In the genomic region with DNA sequence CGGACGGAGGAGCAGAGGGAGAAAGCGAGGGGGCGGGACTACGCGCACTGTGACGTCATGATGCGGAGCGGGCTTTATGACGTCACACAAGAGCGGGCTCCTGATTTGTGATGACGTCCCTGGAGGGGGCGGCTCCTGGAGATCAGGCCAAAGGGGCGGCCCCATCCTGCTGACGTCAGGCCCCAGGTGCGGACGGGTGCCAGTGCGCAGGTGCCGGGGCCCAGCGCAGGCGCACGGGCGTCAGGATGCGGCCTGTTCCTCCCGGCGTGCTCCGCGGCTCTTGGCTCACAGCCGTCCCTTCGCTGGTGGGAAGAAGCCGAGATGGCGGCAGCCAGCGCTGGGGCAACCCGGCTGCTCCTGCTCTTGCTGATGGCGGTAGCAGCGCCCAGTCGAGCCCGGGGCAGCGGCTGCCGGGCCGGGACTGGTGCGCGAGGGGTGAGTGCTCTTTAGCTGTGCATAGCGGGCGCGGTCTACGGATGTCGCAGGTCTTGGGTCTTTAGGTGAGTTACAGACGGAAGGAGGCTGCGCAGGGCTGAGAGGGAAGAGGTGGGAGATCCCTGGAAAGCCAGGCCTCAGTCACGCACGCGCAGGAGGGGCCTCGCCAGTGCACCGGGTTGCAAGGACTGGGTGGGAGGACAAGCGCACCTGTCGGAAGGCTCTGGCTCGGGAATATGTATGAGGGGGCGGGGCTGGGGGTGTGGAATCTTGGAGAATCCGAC, we compare ENCODE assay signal across 1 cellular context.
TF ChIP-seq lines count a peak whose summit lies in the region.

A gene (plus strand): TSS at position 284 of the 719 bp plus-strand sequence. CDS start 38 bp downstream, at position 322.
A gene (minus strand): TSS at position 625 of the 719 bp plus-strand sequence. CDS start 460 bp downstream, at position 165.

TF ChIP-seq in GM12878, 131 proteins besides CTCF, POLR2A, EP300 and RAD21 (continued from another document and continues in another):
- TF ChIP-seq, protein P1, sequence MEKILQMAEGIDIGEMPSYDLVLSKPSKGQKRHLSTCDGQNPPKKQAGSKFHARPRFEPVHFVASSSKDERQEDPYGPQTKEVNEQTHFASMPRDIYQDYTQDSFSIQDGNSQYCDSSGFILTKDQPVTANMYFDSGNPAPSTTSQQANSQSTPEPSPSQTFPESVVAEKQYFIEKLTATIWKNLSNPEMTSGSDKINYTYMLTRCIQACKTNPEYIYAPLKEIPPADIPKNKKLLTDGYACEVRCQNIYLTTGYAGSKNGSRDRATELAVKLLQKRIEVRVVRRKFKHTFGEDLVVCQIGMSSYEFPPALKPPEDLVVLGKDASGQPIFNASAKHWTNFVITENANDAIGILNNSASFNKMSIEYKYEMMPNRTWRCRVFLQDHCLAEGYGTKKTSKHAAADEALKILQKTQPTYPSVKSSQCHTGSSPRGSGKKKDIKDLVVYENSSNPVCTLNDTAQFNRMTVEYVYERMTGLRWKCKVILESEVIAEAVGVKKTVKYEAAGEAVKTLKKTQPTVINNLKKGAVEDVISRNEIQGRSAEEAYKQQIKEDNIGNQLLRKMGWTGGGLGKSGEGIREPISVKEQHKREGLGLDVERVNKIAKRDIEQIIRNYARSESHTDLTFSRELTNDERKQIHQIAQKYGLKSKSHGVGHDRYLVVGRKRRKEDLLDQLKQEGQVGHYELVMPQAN (conservative IDR thresholded peaks at IDR 0.05), result peak; percentile 48; the same call in 1 of the 2 replicates
- no peak for TF ChIP-seq ESRRA (IDR thresholded peaks at IDR 0.05; ENCODE audit: low read length)
- TF ChIP-seq SIN3A (IDR thresholded peaks at IDR 0.05; ENCODE audit: low read depth, low read length), result 0 out of 2 replicates have a peak, but pooled peaks have one; percentile 20
- TF ChIP-seq GATAD2B (conservative IDR thresholded peaks at IDR 0.05; ENCODE audit: low read depth), result peak; percentile 82; the same call in 1 of the 2 replicates
- TF ChIP-seq ATF7 (IDR thresholded peaks at IDR 0.05; ENCODE audit: low read depth), result peak; percentile 99
- TF ChIP-seq KLF5 (IDR thresholded peaks at IDR 0.05; ENCODE audit: partially characterized antibody), result peak; percentile 48
- TF ChIP-seq ZNF217 (IDR thresholded peaks at IDR 0.05), result 0 out of 2 replicates have a peak, but pooled peaks have one; percentile 47
- no peak for TF ChIP-seq SRF (IDR thresholded peaks at IDR 0.05; ENCODE audit: low read depth in 2 of 2, low read length in 2 of 2)
- peak; percentile 31 to 40; a peak in 2 of 4 replicates for TF ChIP-seq IKZF2 (IDR thresholded peaks at IDR 0.05)
- peak; percentile 99 for TF ChIP-seq NRF1 (conservative IDR thresholded peaks at IDR 0.05; ENCODE audit: low read depth, low read length)
- peak; percentile 35; the same call in 1 of the 2 replicates for TF ChIP-seq LARP7 (IDR thresholded peaks at IDR 0.05)
- TF ChIP-seq ASH2L (IDR thresholded peaks at IDR 0.05; ENCODE audit: borderline replicate concordance, low read depth), result no peak
- TF ChIP-seq EZH2 (IDR thresholded peaks at IDR 0.05; ENCODE audit: borderline replicate concordance, control insufficient read depth, low read depth, low read length), result no peak
- TF ChIP-seq MYC (IDR thresholded peaks at IDR 0.05; ENCODE audit: insufficient read depth, insufficient read length, insufficient replicate concordance, low read length, severe bottlenecking), result peak; percentile 33
- TF ChIP-seq CREM (IDR thresholded peaks at IDR 0.05; ENCODE audit: low read depth), result peak; percentile 100
- TF ChIP-seq, protein P2, sequence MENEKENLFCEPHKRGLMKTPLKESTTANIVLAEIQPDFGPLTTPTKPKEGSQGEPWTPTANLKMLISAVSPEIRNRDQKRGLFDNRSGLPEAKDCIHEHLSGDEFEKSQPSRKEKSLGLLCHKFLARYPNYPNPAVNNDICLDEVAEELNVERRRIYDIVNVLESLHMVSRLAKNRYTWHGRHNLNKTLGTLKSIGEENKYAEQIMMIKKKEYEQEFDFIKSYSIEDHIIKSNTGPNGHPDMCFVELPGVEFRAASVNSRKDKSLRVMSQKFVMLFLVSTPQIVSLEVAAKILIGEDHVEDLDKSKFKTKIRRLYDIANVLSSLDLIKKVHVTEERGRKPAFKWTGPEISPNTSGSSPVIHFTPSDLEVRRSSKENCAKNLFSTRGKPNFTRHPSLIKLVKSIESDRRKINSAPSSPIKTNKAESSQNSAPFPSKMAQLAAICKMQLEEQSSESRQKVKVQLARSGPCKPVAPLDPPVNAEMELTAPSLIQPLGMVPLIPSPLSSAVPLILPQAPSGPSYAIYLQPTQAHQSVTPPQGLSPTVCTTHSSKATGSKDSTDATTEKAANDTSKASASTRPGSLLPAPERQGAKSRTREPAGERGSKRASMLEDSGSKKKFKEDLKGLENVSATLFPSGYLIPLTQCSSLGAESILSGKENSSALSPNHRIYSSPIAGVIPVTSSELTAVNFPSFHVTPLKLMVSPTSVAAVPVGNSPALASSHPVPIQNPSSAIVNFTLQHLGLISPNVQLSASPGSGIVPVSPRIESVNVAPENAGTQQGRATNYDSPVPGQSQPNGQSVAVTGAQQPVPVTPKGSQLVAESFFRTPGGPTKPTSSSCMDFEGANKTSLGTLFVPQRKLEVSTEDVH (IDR thresholded peaks at IDR 0.05; ENCODE audit: low read depth, partially characterized antibody), result peak; percentile 56
- 0 out of 2 replicates have a peak, but pooled peaks have one; percentile 40 for TF ChIP-seq NR2F1 (conservative IDR thresholded peaks at IDR 0.05)
- TF ChIP-seq, protein P3, sequence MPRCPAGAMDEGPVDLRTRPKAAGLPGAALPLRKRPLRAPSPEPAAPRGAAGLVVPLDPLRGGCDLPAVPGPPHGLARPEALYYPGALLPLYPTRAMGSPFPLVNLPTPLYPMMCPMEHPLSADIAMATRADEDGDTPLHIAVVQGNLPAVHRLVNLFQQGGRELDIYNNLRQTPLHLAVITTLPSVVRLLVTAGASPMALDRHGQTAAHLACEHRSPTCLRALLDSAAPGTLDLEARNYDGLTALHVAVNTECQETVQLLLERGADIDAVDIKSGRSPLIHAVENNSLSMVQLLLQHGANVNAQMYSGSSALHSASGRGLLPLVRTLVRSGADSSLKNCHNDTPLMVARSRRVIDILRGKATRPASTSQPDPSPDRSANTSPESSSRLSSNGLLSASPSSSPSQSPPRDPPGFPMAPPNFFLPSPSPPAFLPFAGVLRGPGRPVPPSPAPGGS (IDR thresholded peaks at IDR 0.05; ENCODE audit: borderline replicate concordance, insufficient read depth, low read depth, low read length, poor library complexity, severe bottlenecking), result no peak
- TF ChIP-seq EGR1 (IDR thresholded peaks at IDR 0.05; ENCODE audit: borderline replicate concordance in 1 of 2, low read depth in 2 of 2, low read length in 2 of 2), result peak in 1 of 2 experiments; percentile 44; a peak in 1 of 3 replicates
- TF ChIP-seq TBL1XR1 (IDR thresholded peaks at IDR 0.05; ENCODE audit: low read depth, low read length), result 0 out of 2 replicates have a peak, but pooled peaks have one; percentile 23
- TF ChIP-seq EED (IDR thresholded peaks at IDR 0.05; ENCODE audit: low read depth), result 0 out of 2 replicates have a peak, but pooled peaks have one; percentile 13
- TF ChIP-seq BMI1 (IDR thresholded peaks at IDR 0.05; ENCODE audit: borderline replicate concordance), result no peak
- peak; percentile 85; the same call in 1 of the 2 replicates for TF ChIP-seq SMAD5 (IDR thresholded peaks at IDR 0.05; ENCODE audit: low read depth)
- TF ChIP-seq POU2F2 (IDR thresholded peaks at IDR 0.05; ENCODE audit: borderline replicate concordance, low read depth, low read length), result peak; percentile 72; the same call in 1 of the 3 replicates
- TF ChIP-seq ZNF622 (IDR thresholded peaks at IDR 0.05), result no peak
- peak; percentile 100 for TF ChIP-seq NBN (IDR thresholded peaks at IDR 0.05)
- TF ChIP-seq HDAC2 (IDR thresholded peaks at IDR 0.05), result no peak
- TF ChIP-seq BRCA1 (IDR thresholded peaks at IDR 0.05; ENCODE audit: low read depth, low read length), result peak; percentile 73; the same call in 1 of the 2 replicates
- no peak for TF ChIP-seq NR2C1 (IDR thresholded peaks at IDR 0.05)
- TF ChIP-seq BACH1 (IDR thresholded peaks at IDR 0.05; ENCODE audit: borderline replicate concordance), result peak; percentile 34; the same call in 1 of the 2 replicates
- TF ChIP-seq GABPA (IDR thresholded peaks at IDR 0.05; ENCODE audit: low read depth), result no peak
- peak; percentile 96 for TF ChIP-seq YY1 (IDR thresholded peaks at IDR 0.05; ENCODE audit: low read depth, low read length)
- TF ChIP-seq TAF1 (IDR thresholded peaks at IDR 0.05; ENCODE audit: borderline replicate concordance, low read depth, low read length), result peak; percentile 92
- TF ChIP-seq BHLHE40 (IDR thresholded peaks at IDR 0.05; ENCODE audit: borderline replicate concordance in 1 of 2, low read depth in 2 of 2, low read length in 1 of 2), result peak in 1 of 2 experiments; percentile 72; a peak in 2 of 4 replicates
- TF ChIP-seq NFXL1 (IDR thresholded peaks at IDR 0.05; ENCODE audit: borderline replicate concordance), result no peak
- TF ChIP-seq ZNF384 (IDR thresholded peaks at IDR 0.05; ENCODE audit: borderline replicate concordance, low read depth, low read length), result no peak
- TF ChIP-seq IKZF1 (conservative IDR thresholded peaks at IDR 0.05), result peak; percentile 100
- no peak for TF ChIP-seq BCL11A (IDR thresholded peaks at IDR 0.05; ENCODE audit: low read depth, low read length)
- no peak for TF ChIP-seq NFIC (IDR thresholded peaks at IDR 0.05; ENCODE audit: low read depth, low read length)
- TF ChIP-seq, protein P4, sequence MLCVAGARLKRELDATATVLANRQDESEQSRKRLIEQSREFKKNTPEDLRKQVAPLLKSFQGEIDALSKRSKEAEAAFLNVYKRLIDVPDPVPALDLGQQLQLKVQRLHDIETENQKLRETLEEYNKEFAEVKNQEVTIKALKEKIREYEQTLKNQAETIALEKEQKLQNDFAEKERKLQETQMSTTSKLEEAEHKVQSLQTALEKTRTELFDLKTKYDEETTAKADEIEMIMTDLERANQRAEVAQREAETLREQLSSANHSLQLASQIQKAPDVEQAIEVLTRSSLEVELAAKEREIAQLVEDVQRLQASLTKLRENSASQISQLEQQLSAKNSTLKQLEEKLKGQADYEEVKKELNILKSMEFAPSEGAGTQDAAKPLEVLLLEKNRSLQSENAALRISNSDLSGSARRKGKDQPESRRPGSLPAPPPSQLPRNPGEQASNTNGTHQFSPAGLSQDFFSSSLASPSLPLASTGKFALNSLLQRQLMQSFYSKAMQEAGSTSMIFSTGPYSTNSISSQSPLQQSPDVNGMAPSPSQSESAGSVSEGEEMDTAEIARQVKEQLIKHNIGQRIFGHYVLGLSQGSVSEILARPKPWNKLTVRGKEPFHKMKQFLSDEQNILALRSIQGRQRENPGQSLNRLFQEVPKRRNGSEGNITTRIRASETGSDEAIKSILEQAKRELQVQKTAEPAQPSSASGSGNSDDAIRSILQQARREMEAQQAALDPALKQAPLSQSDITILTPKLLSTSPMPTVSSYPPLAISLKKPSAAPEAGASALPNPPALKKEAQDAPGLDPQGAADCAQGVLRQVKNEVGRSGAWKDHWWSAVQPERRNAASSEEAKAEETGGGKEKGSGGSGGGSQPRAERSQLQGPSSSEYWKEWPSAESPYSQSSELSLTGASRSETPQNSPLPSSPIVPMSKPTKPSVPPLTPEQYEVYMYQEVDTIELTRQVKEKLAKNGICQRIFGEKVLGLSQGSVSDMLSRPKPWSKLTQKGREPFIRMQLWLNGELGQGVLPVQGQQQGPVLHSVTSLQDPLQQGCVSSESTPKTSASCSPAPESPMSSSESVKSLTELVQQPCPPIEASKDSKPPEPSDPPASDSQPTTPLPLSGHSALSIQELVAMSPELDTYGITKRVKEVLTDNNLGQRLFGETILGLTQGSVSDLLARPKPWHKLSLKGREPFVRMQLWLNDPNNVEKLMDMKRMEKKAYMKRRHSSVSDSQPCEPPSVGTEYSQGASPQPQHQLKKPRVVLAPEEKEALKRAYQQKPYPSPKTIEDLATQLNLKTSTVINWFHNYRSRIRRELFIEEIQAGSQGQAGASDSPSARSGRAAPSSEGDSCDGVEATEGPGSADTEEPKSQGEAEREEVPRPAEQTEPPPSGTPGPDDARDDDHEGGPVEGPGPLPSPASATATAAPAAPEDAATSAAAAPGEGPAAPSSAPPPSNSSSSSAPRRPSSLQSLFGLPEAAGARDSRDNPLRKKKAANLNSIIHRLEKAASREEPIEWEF (IDR thresholded peaks at IDR 0.05; ENCODE audit: insufficient replicate concordance, low read depth, low read length), result no peak
- no peak for TF ChIP-seq MTA3 (IDR thresholded peaks at IDR 0.05; ENCODE audit: borderline replicate concordance, low read length)
- TF ChIP-seq, protein P5, sequence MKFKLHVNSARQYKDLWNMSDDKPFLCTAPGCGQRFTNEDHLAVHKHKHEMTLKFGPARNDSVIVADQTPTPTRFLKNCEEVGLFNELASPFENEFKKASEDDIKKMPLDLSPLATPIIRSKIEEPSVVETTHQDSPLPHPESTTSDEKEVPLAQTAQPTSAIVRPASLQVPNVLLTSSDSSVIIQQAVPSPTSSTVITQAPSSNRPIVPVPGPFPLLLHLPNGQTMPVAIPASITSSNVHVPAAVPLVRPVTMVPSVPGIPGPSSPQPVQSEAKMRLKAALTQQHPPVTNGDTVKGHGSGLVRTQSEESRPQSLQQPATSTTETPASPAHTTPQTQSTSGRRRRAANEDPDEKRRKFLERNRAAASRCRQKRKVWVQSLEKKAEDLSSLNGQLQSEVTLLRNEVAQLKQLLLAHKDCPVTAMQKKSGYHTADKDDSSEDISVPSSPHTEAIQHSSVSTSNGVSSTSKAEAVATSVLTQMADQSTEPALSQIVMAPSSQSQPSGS (IDR thresholded peaks at IDR 0.05; ENCODE audit: low read length), result peak; percentile 97
- TF ChIP-seq CREB1 (IDR thresholded peaks at IDR 0.05; ENCODE audit: low read depth), result peak; percentile 100
- TF ChIP-seq POLR2AphosphoS5 (IDR thresholded peaks at IDR 0.05; ENCODE audit: low read length), result peak; percentile 97
- no peak for TF ChIP-seq CEBPB (IDR thresholded peaks at IDR 0.05; ENCODE audit: borderline replicate concordance in 1 of 2, low read depth in 2 of 2, low read length in 2 of 2)
- TF ChIP-seq JUNB (IDR thresholded peaks at IDR 0.05), result no peak
- TF ChIP-seq, protein P6, sequence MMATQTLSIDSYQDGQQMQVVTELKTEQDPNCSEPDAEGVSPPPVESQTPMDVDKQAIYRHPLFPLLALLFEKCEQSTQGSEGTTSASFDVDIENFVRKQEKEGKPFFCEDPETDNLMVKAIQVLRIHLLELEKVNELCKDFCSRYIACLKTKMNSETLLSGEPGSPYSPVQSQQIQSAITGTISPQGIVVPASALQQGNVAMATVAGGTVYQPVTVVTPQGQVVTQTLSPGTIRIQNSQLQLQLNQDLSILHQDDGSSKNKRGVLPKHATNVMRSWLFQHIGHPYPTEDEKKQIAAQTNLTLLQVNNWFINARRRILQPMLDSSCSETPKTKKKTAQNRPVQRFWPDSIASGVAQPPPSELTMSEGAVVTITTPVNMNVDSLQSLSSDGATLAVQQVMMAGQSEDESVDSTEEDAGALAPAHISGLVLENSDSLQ (IDR thresholded peaks at IDR 0.05), result peak; percentile 54; the same call in 1 of the 2 replicates
- peak; percentile 49; the same call in 1 of the 2 replicates for TF ChIP-seq RFX5 (IDR thresholded peaks at IDR 0.05; ENCODE audit: low read depth, low read length)
- TF ChIP-seq TCF3 (IDR thresholded peaks at IDR 0.05; ENCODE audit: borderline replicate concordance, insufficient read depth, low read depth, low read length), result peak; percentile 87
- TF ChIP-seq ZNF207 (IDR thresholded peaks at IDR 0.05; ENCODE audit: borderline replicate concordance), result no peak
